ENCODE assay signal across 1 cellular context in the genomic region with DNA sequence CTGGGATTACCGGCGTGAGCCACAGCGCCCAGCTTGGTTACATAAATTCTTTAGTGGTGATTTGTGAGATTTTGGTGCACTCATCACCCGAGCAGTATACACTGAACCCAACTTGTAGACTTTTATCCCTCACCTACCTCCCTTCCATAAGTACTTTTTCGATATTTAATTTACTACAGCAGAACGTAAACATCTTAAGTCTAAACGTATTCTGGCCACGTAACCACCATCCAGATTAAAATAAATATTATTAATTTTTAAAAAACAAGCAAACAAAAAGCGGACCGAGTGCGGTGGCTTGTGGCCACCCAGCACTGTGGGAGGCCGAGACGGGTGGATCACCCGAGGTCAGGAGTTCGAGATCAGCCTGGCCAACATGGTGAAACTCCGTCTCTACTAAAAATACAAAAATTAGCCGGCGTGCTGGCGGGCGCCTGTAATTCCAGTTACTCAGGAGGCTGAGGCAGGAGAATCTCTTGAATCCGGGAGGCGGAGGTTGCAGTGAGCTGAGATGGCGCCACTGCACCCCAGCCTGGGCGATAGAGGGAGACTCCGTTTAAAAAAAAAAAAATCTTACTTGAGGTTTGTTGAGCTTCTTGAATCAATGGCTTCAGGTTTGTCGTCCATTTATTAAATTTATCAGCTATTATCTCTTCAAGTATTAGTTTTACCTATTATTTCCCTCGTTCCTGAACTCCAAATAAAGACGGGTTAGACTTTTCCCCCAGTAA.
A peak's percentile ranks its signal among the peaks of the same experiment; 100 is the strongest.
TF ChIP-seq lines count a peak whose summit lies in the region.
"Not testable (repeated sequence)": the region's sequence is repeated elsewhere in the genome, so short reads cannot be mapped to it uniquely, and the experiment has no call there.

No MANE protein-coding gene starts in this region.

TF ChIP-seq in K562, 482 proteins besides CTCF, POLR2A, EP300 and RAD21:
- peak; percentile 38 for TF ChIP-seq CXXC5 (CRISPR knock-in tag; IDR thresholded peaks at IDR 0.05)
- TF ChIP-seq ZNF589 (CRISPR knock-in tag; IDR thresholded peaks at IDR 0.05; ENCODE audit: low read depth), result peak; percentile 70; the same call in 1 of the 2 replicates
- 0 out of 2 replicates have a peak, but pooled peaks have one; percentile 17 for TF ChIP-seq GTF2A2 (tag; IDR thresholded peaks at IDR 0.05)
- TF ChIP-seq BCOR (IDR thresholded peaks at IDR 0.05), result peak; percentile 13; the same call in 1 of the 2 replicates
- 0 out of 2 replicates have a peak, but pooled peaks have one; percentile 51 for TF ChIP-seq ZNF175 (CRISPR knock-in tag; IDR thresholded peaks at IDR 0.05; ENCODE audit: low read depth)
- peak; percentile 70 for TF ChIP-seq GTF3C2 (IDR thresholded peaks at IDR 0.05; ENCODE audit: borderline replicate concordance, extremely low read depth, insufficient read length)
- 0 out of 2 replicates have a peak, but pooled peaks have one; percentile 2 for TF ChIP-seq TAL1 (IDR thresholded peaks at IDR 0.05)
- TF ChIP-seq RBM25 (IDR thresholded peaks at IDR 0.05; ENCODE audit: low read depth, low read length, severe bottlenecking), result peak; percentile 32
- TF ChIP-seq GATAD2B (IDR thresholded peaks at IDR 0.05; ENCODE audit: borderline replicate concordance), result 0 out of 2 replicates have a peak, but pooled peaks have one; percentile 21
- peak; percentile 62 for TF ChIP-seq POLR2G (IDR thresholded peaks at IDR 0.05; ENCODE audit: low read depth, low read length)
- TF ChIP-seq SUPT5H (IDR thresholded peaks at IDR 0.05), result peak; percentile 35; the same call in 1 of the 2 replicates
- TF ChIP-seq FOXK2 (conservative IDR thresholded peaks at IDR 0.05 in 1 of 2, IDR thresholded peaks at IDR 0.05 in 1 of 2; ENCODE audit: low read depth in 2 of 2), result peak in 1 of 2 experiments; percentile 34; a peak in 1 of 4 replicates
- TF ChIP-seq RBFOX2 (IDR thresholded peaks at IDR 0.05; ENCODE audit: low read depth, low read length), result peak; percentile 45; the same call in 1 of the 2 replicates
- peak; percentile 6 for TF ChIP-seq PRDM10 (IDR thresholded peaks at IDR 0.05; ENCODE audit: partially characterized antibody)
- TF ChIP-seq RB1 (IDR thresholded peaks at IDR 0.05; ENCODE audit: low read depth), result 0 out of 2 replicates have a peak, but pooled peaks have one; percentile 16
- TF ChIP-seq TAF1 (IDR thresholded peaks at IDR 0.05; ENCODE audit: control insufficient read depth, extremely low read depth, insufficient read depth, low read length, severe bottlenecking), result peak; percentile 0
- peak in 2 of 3 experiments; percentile 25 to 42 for TF ChIP-seq YY1 (IDR thresholded peaks at IDR 0.05; ENCODE audit: borderline replicate concordance in 1 of 3, control insufficient read depth in 1 of 3, extremely low read depth in 1 of 3, insufficient read depth in 3 of 3, insufficient read length in 1 of 3, insufficient replicate concordance in 2 of 3, low read depth in 1 of 3, low read length in 2 of 3)
- TF ChIP-seq ZNF384 (IDR thresholded peaks at IDR 0.05; ENCODE audit: low read depth, low read length), result peak; percentile 64; the same call in 1 of the 2 replicates
- TF ChIP-seq HES1 (IDR thresholded peaks at IDR 0.05; ENCODE audit: low read depth), result 0 out of 2 replicates have a peak, but pooled peaks have one; percentile 10
- 0 out of 4 replicates have a peak, but pooled peaks of 1 of the 2 experiments have one; percentile 5 for TF ChIP-seq NRF1 (conservative IDR thresholded peaks at IDR 0.05 in 1 of 2, IDR thresholded peaks at IDR 0.05 in 1 of 2)
- TF ChIP-seq NFRKB (IDR thresholded peaks at IDR 0.05; ENCODE audit: low read depth), result peak; percentile 50; the same call in 1 of the 2 replicates
- TF ChIP-seq ID3, NR2C2, CEBPG (CRISPR knock-in tag; IDR thresholded peaks at IDR 0.05): not testable (repeated sequence)
- 0 out of 2 replicates have a peak, but pooled peaks have one; percentile 1 for TF ChIP-seq ID3 (tag; IDR thresholded peaks at IDR 0.05)
- TF ChIP-seq PHF8 (IDR thresholded peaks at IDR 0.05; ENCODE audit: borderline replicate concordance, low read length), result peak; percentile 29; the same call in 1 of the 2 replicates
- TF ChIP-seq CTBP1 (IDR thresholded peaks at IDR 0.05; ENCODE audit: borderline replicate concordance), result 0 out of 2 replicates have a peak, but pooled peaks have one; percentile 27
- TF ChIP-seq ADNP (tag; IDR thresholded peaks at IDR 0.05), result peak; percentile 97
- TF ChIP-seq ZSCAN29 (IDR thresholded peaks at IDR 0.05), result peak; percentile 5; the same call in 1 of the 2 replicates
- TF ChIP-seq ZFX (CRISPR knock-in tag; IDR thresholded peaks at IDR 0.05), result peak; percentile 35; the same call in 1 of the 2 replicates
- 0 out of 2 replicates have a peak, but pooled peaks have one; percentile 6 for TF ChIP-seq NR2C2 (tag; IDR thresholded peaks at IDR 0.05)
- TF ChIP-seq CEBPG (tag; conservative IDR thresholded peaks at IDR 0.05 in 1 of 2, IDR thresholded peaks at IDR 0.05 in 1 of 2), result peak in 1 of 2 experiments; percentile 57; a peak in 2 of 4 replicates
- 0 out of 2 replicates have a peak, but pooled peaks have one; percentile 3 for TF ChIP-seq RFX5 (IDR thresholded peaks at IDR 0.05; ENCODE audit: low read depth, low read length)
- TF ChIP-seq, protein P1, sequence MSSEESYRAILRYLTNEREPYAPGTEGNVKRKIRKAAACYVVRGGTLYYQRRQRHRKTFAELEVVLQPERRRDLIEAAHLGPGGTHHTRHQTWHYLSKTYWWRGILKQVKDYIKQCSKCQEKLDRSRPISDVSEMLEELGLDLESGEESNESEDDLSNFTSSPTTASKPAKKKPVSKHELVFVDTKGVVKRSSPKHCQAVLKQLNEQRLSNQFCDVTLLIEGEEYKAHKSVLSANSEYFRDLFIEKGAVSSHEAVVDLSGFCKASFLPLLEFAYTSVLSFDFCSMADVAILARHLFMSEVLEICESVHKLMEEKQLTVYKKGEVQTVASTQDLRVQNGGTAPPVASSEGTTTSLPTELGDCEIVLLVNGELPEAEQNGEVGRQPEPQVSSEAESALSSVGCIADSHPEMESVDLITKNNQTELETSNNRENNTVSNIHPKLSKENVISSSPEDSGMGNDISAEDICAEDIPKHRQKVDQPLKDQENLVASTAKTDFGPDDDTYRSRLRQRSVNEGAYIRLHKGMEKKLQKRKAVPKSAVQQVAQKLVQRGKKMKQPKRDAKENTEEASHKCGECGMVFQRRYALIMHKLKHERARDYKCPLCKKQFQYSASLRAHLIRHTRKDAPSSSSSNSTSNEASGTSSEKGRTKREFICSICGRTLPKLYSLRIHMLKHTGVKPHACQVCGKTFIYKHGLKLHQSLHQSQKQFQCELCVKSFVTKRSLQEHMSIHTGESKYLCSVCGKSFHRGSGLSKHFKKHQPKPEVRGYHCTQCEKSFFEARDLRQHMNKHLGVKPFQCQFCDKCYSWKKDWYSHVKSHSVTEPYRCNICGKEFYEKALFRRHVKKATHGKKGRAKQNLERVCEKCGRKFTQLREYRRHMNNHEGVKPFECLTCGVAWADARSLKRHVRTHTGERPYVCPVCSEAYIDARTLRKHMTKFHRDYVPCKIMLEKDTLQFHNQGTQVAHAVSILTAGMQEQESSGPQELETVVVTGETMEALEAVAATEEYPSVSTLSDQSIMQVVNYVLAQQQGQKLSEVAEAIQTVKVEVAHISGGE (CRISPR knock-in tag; IDR thresholded peaks at IDR 0.05), result 0 out of 6 replicates have a peak, but pooled peaks of 1 of the 3 experiments have one; percentile 12
- TF ChIP-seq, protein P2, sequence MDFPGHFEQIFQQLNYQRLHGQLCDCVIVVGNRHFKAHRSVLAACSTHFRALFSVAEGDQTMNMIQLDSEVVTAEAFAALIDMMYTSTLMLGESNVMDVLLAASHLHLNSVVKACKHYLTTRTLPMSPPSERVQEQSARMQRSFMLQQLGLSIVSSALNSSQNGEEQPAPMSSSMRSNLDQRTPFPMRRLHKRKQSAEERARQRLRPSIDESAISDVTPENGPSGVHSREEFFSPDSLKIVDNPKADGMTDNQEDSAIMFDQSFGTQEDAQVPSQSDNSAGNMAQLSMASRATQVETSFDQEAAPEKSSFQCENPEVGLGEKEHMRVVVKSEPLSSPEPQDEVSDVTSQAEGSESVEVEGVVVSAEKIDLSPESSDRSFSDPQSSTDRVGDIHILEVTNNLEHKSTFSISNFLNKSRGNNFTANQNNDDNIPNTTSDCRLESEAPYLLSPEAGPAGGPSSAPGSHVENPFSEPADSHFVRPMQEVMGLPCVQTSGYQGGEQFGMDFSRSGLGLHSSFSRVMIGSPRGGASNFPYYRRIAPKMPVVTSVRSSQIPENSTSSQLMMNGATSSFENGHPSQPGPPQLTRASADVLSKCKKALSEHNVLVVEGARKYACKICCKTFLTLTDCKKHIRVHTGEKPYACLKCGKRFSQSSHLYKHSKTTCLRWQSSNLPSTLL (IDR thresholded peaks at IDR 0.05), result 0 out of 2 replicates have a peak, but pooled peaks have one; percentile 25
- peak; percentile 15; the same call in 1 of the 2 replicates for TF ChIP-seq NBN (IDR thresholded peaks at IDR 0.05; ENCODE audit: low read depth)
- TF ChIP-seq CEBPB (tag; IDR thresholded peaks at IDR 0.05), result peak; percentile 34; the same call in 1 of the 2 replicates
- TF ChIP-seq CC2D1A (IDR thresholded peaks at IDR 0.05), result peak; percentile 12; the same call in 1 of the 2 replicates
- 0 out of 2 replicates have a peak, but pooled peaks have one; percentile 74 for TF ChIP-seq FOXJ2 (tag; IDR thresholded peaks at IDR 0.05)
- TF ChIP-seq, protein P3, sequence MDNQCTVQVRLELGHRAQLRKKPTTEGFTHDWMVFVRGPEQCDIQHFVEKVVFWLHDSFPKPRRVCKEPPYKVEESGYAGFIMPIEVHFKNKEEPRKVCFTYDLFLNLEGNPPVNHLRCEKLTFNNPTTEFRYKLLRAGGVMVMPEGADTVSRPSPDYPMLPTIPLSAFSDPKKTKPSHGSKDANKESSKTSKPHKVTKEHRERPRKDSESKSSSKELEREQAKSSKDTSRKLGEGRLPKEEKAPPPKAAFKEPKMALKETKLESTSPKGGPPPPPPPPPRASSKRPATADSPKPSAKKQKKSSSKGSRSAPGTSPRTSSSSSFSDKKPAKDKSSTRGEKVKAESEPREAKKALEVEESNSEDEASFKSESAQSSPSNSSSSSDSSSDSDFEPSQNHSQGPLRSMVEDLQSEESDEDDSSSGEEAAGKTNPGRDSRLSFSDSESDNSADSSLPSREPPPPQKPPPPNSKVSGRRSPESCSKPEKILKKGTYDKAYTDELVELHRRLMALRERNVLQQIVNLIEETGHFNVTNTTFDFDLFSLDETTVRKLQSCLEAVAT (IDR thresholded peaks at IDR 0.05), result 0 out of 4 replicates have a peak, but pooled peaks of 1 of the 2 experiments have one; percentile 8
- 0 out of 2 replicates have a peak, but pooled peaks have one; percentile 2 for TF ChIP-seq MTA1 (IDR thresholded peaks at IDR 0.05; ENCODE audit: borderline replicate concordance)
- 0 out of 4 replicates have a peak, but pooled peaks of 1 of the 2 experiments have one; percentile 16 for TF ChIP-seq SIN3A (IDR thresholded peaks at IDR 0.05; ENCODE audit: borderline replicate concordance in 2 of 2, control insufficient read depth in 1 of 2, low read depth in 2 of 2, low read length in 2 of 2)
